15 cellular contexts compared by ENCODE assay signal in the genomic region with DNA sequence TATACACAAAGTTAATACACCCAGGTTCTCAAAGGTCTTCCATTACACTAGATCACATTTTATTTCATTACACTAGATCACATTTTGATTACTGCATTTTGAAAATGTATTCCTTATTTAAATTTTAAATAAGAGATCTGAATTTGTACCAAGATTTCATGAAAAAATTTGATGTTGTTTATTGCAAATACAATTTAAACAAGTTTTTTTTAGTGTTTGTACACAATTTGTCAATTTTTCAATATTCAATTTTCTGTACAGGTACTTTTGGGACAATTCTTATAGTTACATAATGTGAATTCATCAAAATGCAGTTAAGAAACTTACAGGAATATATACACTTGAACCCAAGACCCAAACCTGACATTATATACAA. TPM values are rescaled to one million over a fixed set of nuclear protein-coding genes. Genes with fewer than 3 reads are reported as not detected.
DNase-seq lines count a peak whose midpoint lies in the region; ATAC-seq, FAIRE-seq and TF ChIP-seq lines count a peak whose summit lies in the region.
"Had no signal": no experiment of that assay in that cellular context is flagged by ENCODE, and none has a peak within 500 bp of the region (broad histone marks: within the 10 kb centered on the region; RNA-seq: fewer than 3 reads in every experiment).

No MANE protein-coding gene starts in this region.

- in situ Hi-C loops in Panc1 (cut with HindIII; ENCODE audit: low pct_unique_long_range_greater_than_20kb, low sequenced_read_pairs), result no loop called here

- H3K9me3 Mint-ChIP-seq in natural killer cell, result no peaks in the 10 kb centered on the region
- H3K9me3 Mint-ChIP-seq in natural killer cell treated with Interleukin-12 subunit alpha and Interleukin-12 subunit beta and Interleukin-15 and Interleukin-18, amount 100 ng/mL, for 72 hours, result no peaks in the 10 kb centered on the region
- no peaks in the 10 kb centered on the region for H3K9me3 Mint-ChIP-seq in stimulated activated effector memory CD8-positive, alpha-beta T cell treated with anti-CD3 and anti-CD28 coated beads, Interleukin-12 subunit alpha, Interleukin-12 subunit beta, amount 100 ng/mL, for 72 hours
- H3K9me3 Mint-ChIP-seq: CD8-positive, alpha-beta memory T cell had no signal

- peak overlapping the region; percentile 48 to 58 for H3K27ac Mint-ChIP-seq in natural killer cell
- H3K27ac Mint-ChIP-seq in natural killer cell treated with Interleukin-12 subunit alpha and Interleukin-12 subunit beta and Interleukin-15 and Interleukin-18, amount 100 ng/mL, for 72 hours, result peak overlapping the region in 1 of 2 donors; percentile 25
- H3K27ac Mint-ChIP-seq in stimulated activated effector memory CD8-positive, alpha-beta T cell treated with anti-CD3 and anti-CD28 coated beads, Interleukin-12 subunit alpha, Interleukin-12 subunit beta, amount 100 ng/mL, for 72 hours, result peak overlapping the region; percentile 40

- ATAC-seq in natural killer cell (no peak), Panc1 (no peak)
- ATAC-seq in natural killer cell treated with Interleukin-12 subunit alpha and Interleukin-12 subunit beta and Interleukin-15 and Interleukin-18, amount 100 ng/mL, for 72 hours, result no peak
- no peak for ATAC-seq in stimulated activated effector memory CD8-positive, alpha-beta T cell treated with anti-CD3 and anti-CD28 coated beads, Interleukin-12 subunit alpha, Interleukin-12 subunit beta, amount 100 ng/mL, for 72 hours

- H3K4me3 ChIP-seq in Panc1 (ENCODE audit: low read depth in 2 of 2, low read length in 2 of 2), result no peak overlapping the region
- no peak overlapping the region for H3K4me3 ChIP-seq in small intestine (ENCODE audit: low read depth in 1 of 2, low read length in 2 of 2)
- H3K4me3 ChIP-seq: HAP-1 had no signal

- H3K27me3 ChIP-seq in Panc1 (ENCODE audit: control insufficient read depth, insufficient read depth, low read length) (no peaks in the 10 kb centered on the region), small intestine (ENCODE audit: control insufficient read depth in 2 of 2, insufficient read depth in 2 of 2, low read length in 2 of 2) (no peaks in the 10 kb centered on the region)
- H3K27me3 ChIP-seq: BE2C had no signal

- DNase-seq in natural killer cell (no peak), Panc1 (ENCODE audit: low read depth, low spot score) (no peak), epithelial cell of prostate (ENCODE audit: low read depth, low spot score) (no peak), small intestine (no peak), medulla oblongata (ENCODE audit: extremely low spot score) (no peak), DMS153 treated with DMSO at 0.1 percent for 48 hours (lab: John Stamatoyannopoulos, UW; ENCODE audit: unreplicated experiment) (no peak)
- DNase-seq in natural killer cell treated with Interleukin-12 subunit alpha and Interleukin-12 subunit beta and Interleukin-15 and Interleukin-18, amount 100 ng/mL, for 72 hours (ENCODE audit: low spot score), result no peak
- DNase-seq in stimulated activated effector memory CD8-positive, alpha-beta T cell treated with anti-CD3 and anti-CD28 coated beads, Interleukin-12 subunit alpha, Interleukin-12 subunit beta, amount 100 ng/mL, for 72 hours (ENCODE audit: low spot score in 2 of 2), result no peak
- DNase-seq: BE2C; CD8-positive, alpha-beta memory T cell; DMS 273 treated with DMSO at 0.1 percent for 48 hours; Kasumi-1; NCI-H2029 treated with DMSO at 0.1 percent for 48 hours; NCI-H510A treated with DMSO at 0.1 percent for 48 hours had no signal

- CTCF ChIA-PET in Panc1 (lab: Charles Lee), result no interaction called here

- H3K4me3 Mint-ChIP-seq in natural killer cell, result no peak overlapping the region
- no peak overlapping the region for H3K4me3 Mint-ChIP-seq in natural killer cell treated with Interleukin-12 subunit alpha and Interleukin-12 subunit beta and Interleukin-15 and Interleukin-18, amount 100 ng/mL, for 72 hours
- H3K4me3 Mint-ChIP-seq in stimulated activated effector memory CD8-positive, alpha-beta T cell treated with anti-CD3 and anti-CD28 coated beads, Interleukin-12 subunit alpha, Interleukin-12 subunit beta, amount 100 ng/mL, for 72 hours, result no peak overlapping the region
- H3K4me3 Mint-ChIP-seq: CD8-positive, alpha-beta memory T cell had no signal

- peaks cover 27% of the 10 kb centered on the region for H3K36me3 Mint-ChIP-seq in natural killer cell
- peaks cover 40% of the 10 kb centered on the region for H3K36me3 Mint-ChIP-seq in natural killer cell treated with Interleukin-12 subunit alpha and Interleukin-12 subunit beta and Interleukin-15 and Interleukin-18, amount 100 ng/mL, for 72 hours
- H3K36me3 Mint-ChIP-seq in stimulated activated effector memory CD8-positive, alpha-beta T cell treated with anti-CD3 and anti-CD28 coated beads, Interleukin-12 subunit alpha, Interleukin-12 subunit beta, amount 100 ng/mL, for 72 hours, result peaks cover 61% of the 10 kb centered on the region

- no peak for TF ChIP-seq CTCF in natural killer cell (IDR thresholded peaks at IDR 0.05)
- no peak for TF ChIP-seq CTCF in Panc1 (IDR thresholded peaks at IDR 0.05)

- H3K27ac ChIP-seq in Panc1 (ENCODE audit: low read length) (peak overlapping the region; percentile 48; the same call in 1 of the 2 replicates), epithelial cell of prostate (peak overlapping the region; percentile 98), small intestine (ENCODE audit: low read depth in 1 of 2, low read length in 1 of 2) (no peak overlapping the region)

- H3K4me1 ChIP-seq in Panc1 (ENCODE audit: control insufficient read depth, insufficient read depth, low read length) (peaks cover 60% of the 10 kb centered on the region), small intestine (ENCODE audit: control insufficient read depth in 2 of 2, insufficient read depth in 1 of 2, low read depth in 1 of 2, low read length in 1 of 2) (no peaks in the 10 kb centered on the region)
- H3K4me1 ChIP-seq: BE2C, HAP-1 had no signal

- H3K27me3 Mint-ChIP-seq in natural killer cell (ENCODE audit: low read depth in 2 of 2), result no peaks in the 10 kb centered on the region
- H3K27me3 Mint-ChIP-seq in natural killer cell treated with Interleukin-12 subunit alpha and Interleukin-12 subunit beta and Interleukin-15 and Interleukin-18, amount 100 ng/mL, for 72 hours, result no peaks in the 10 kb centered on the region
- H3K27me3 Mint-ChIP-seq: CD8-positive, alpha-beta memory T cell had no signal

- intact Hi-C loops in natural killer cell (cut with micrococcal nuclease), result no loop called here
- intact Hi-C loops in Panc1 (cut with micrococcal nuclease; ENCODE audit: unreplicated experiment), result no loop called here

- H3K36me3 ChIP-seq in Panc1 (ENCODE audit: control insufficient read depth, insufficient read depth, low read length), result peaks cover 42% of the 10 kb centered on the region
- H3K36me3 ChIP-seq in small intestine (ENCODE audit: control insufficient read depth in 2 of 2, insufficient read depth in 2 of 2, low read length in 2 of 2), result peaks cover 15 to 18% of the 10 kb centered on the region in 2 donors

- H3K4me1 Mint-ChIP-seq in natural killer cell, result peaks cover 48 to 58% of the 10 kb centered on the region in 2 donors
- peaks cover 24 to 38% of the 10 kb centered on the region in 2 donors for H3K4me1 Mint-ChIP-seq in natural killer cell treated with Interleukin-12 subunit alpha and Interleukin-12 subunit beta and Interleukin-15 and Interleukin-18, amount 100 ng/mL, for 72 hours (ENCODE audit: low read depth in 2 of 2)
- peaks cover 44% of the 10 kb centered on the region for H3K4me1 Mint-ChIP-seq in stimulated activated effector memory CD8-positive, alpha-beta T cell treated with anti-CD3 and anti-CD28 coated beads, Interleukin-12 subunit alpha, Interleukin-12 subunit beta, amount 100 ng/mL, for 72 hours

- no peak for FAIRE-seq in small intestine (lab: Jason Lieb, UNC)

- POLR2A ChIA-PET in Panc1 (lab: Charles Lee), result interaction anchor here (0.7 kb wide), 1 partner anchor 77 kb away, joined by 14 read pairs; no protein-coding TSS in a partner anchor

- H3K9me3 ChIP-seq in Panc1 (ENCODE audit: control insufficient read depth, insufficient read depth, low read depth, low read length) (no peaks in the 10 kb centered on the region), small intestine (ENCODE audit: control insufficient read depth, low read depth) (no peaks in the 10 kb centered on the region)
- H3K9me3 ChIP-seq: BE2C, HAP-1 had no signal

- BruUV-seq in Panc1 (replicated peaks; lab: Mats Ljungman, UMichigan), result no TSS peak

RNA-seq across cellular contexts. Expression of a gene that starts 14.3 kb away (rescaled TPM):
- total RNA-seq in natural killer cell (100 to 1,000 TPM; 131 to 241 (median 167) TPM), Panc1 (2021; ENCODE audit: unreplicated experiment) (341 TPM)
- 100 to 1,000 TPM; 129 to 192 TPM for total RNA-seq in natural killer cell treated with Interleukin-12 subunit alpha and Interleukin-12 subunit beta and Interleukin-15 and Interleukin-18, amount 100 ng/mL, for 72 hours
- 122 TPM for polyA plus RNA-seq in Panc1 (2012; ENCODE audit: insufficient read length)
- 10 to 100 TPM; 27.8 to 69.4 (median 32.9) TPM for polyA plus RNA-seq in small intestine

Comparison
In these comparisons a context has a peak if more than half of its experiments do, and no peak if none do; other contexts are left out.
1. H3K27ac ChIP-seq: peak in Panc1 (single experiment) and epithelial cell of prostate (single experiment); none in small intestine (0 of 2).